ENCODE assay signal across 9 cellular contexts in genomic region chr20:9215539-9215938, GRCh38.
DNase-seq lines count a peak whose midpoint lies in the region; ATAC-seq, FAIRE-seq and TF ChIP-seq lines count a peak whose summit lies in the region.
"Had no signal": no experiment of that assay in that cellular context is flagged by ENCODE, and none has a peak within 500 bp of the region (broad histone marks: within the 10 kb centered on the region; RNA-seq: fewer than 3 reads in every experiment).

No MANE protein-coding gene starts in this region.

- in situ Hi-C loops in HepG2 (cut with HindIII; ENCODE audit: extremely low pct_ligation_motif_present, low pct_unique_long_range_greater_than_20kb) = no loop called here

- TF ChIP-seq POLR2A in HepG2 (IDR thresholded peaks at IDR 0.05; ENCODE audit: insufficient read depth in 1 of 2, low read depth in 2 of 2, low read length in 2 of 2) = no peak

- H3K4me3 ChIP-seq in WERI-Rb-1 (ENCODE audit: low read depth, low read length) (no peak overlapping the region), HepG2 (replicated peaks in 1 of 3; ENCODE audit: insufficient read depth in 1 of 3, low read depth in 2 of 3, low read length in 3 of 3) (no peak overlapping the region)

- TF ChIP-seq EP300 in HepG2 (IDR thresholded peaks at IDR 0.05; ENCODE audit: low read depth in 2 of 2, low read length in 2 of 2) (no peak), HepG2 (CRISPR knock-in tag; IDR thresholded peaks at IDR 0.05; ENCODE audit: borderline replicate concordance) (no peak)

- FAIRE-seq in D721Med (lab: Jason Lieb, UNC) (no peak), HepG2 (lab: Jason Lieb, UNC) (no peak)

- H4K20me1 ChIP-seq in HepG2 (ENCODE audit: insufficient read depth, low read length) = no peaks in the 10 kb centered on the region

- WGBS in HepG2 (ENCODE audit: low lambda C conversion rate) = 5% methylated on average over 2 of the region's 2 CpGs

- H3K27ac ChIP-seq in WERI-Rb-1 (no peak overlapping the region), HepG2 (ENCODE audit: extremely low read length, insufficient read depth, low read length) (no peak overlapping the region)

- CTCF ChIA-PET in HepG2 (lab: Yijun Ruan, JAX; ENCODE audit: low intra/inter-chr PET ratio, low total read pairs) = interaction anchor here (0.9 to 1.3 kb wide), 5 partner anchors 107 to 425 kb away, joined by 3 to 14 read pairs (median 3); no protein-coding TSS in a partner anchor

- no peaks in the 10 kb centered on the region for H3K36me3 ChIP-seq in WERI-Rb-1
- no peaks in the 10 kb centered on the region for H3K36me3 ChIP-seq in HepG2 (replicated peaks in 1 of 2; ENCODE audit: control insufficient read depth in 1 of 2, insufficient read depth in 2 of 2, low read length in 2 of 2)

- H3K9me3 ChIP-seq in WERI-Rb-1 (ENCODE audit: severe bottlenecking) (no peaks in the 10 kb centered on the region), HepG2 (ENCODE audit: low read length) (no peaks in the 10 kb centered on the region)

- TF ChIP-seq CTCF in D721Med (IDR thresholded peaks at IDR 0.05; ENCODE audit: insufficient read depth, missing control alignments) (peak; percentile 33), WERI-Rb-1 (IDR thresholded peaks at IDR 0.05; ENCODE audit: low read depth, low read length) (peak; percentile 24; the same call in 1 of the 2 replicates), HepG2 (CRISPR knock-in tag; IDR thresholded peaks at IDR 0.05) (peak; percentile 47)

- H3K9ac ChIP-seq in HepG2 (ENCODE audit: insufficient read depth, low read depth, low read length) = no peak overlapping the region

- DNase-seq in D721Med (ENCODE audit: insufficient read length, low spot score) (no peak), HuH-7.5 (ENCODE audit: low spot score) (peak; percentile 19), WERI-Rb-1 (no peak), HepG2 (ENCODE audit: low spot score) (peak; percentile 41), T-helper 1 cell (no peak), NCI-H1694 treated with DMSO at 0.1 percent for 48 hours (lab: John Stamatoyannopoulos, UW) (no peak)
- no peak for DNase-seq in activated effector memory CD4-positive, alpha-beta T cell treated with anti-CD3 and anti-CD28 coated beads, Interleukin-2, amount 50 U/mL, for 16 hours
- DNase-seq: retina had no signal

- BruUV-seq in HepG2 (replicated peaks; lab: Mats Ljungman, UMichigan) = no TSS peak

- no peaks in the 10 kb centered on the region for H3K79me2 ChIP-seq in HepG2 (ENCODE audit: insufficient read depth, low read length)

- H3K27me3 ChIP-seq in WERI-Rb-1 (ENCODE audit: insufficient read depth, low read depth, severe bottlenecking) (no peaks in the 10 kb centered on the region), HepG2 (ENCODE audit: control insufficient read depth in 1 of 2, insufficient read depth in 2 of 2, low read length in 2 of 2) (peaks cover 0 to 14% of the 10 kb centered on the region in 2 experiments; a peak in 2 of 5 replicates)

- ATAC-seq in HepG2 (peak; percentile 78), GM19455 (IDR thresholded peaks at IDR 0.05; ENCODE audit: unreplicated experiment) (no peak)

- H3K4me2 ChIP-seq in HepG2 (ENCODE audit: low read depth, low read length) = no peak overlapping the region

- no peak overlapping the region for H2AFZ ChIP-seq in HepG2 (ENCODE audit: low read length)

- TF ChIP-seq RAD21 in HepG2 (CRISPR knock-in tag; IDR thresholded peaks at IDR 0.05) = peak; percentile 35; the same call in 1 of the 2 replicates

- POLR2A ChIA-PET in HepG2 (lab: Yijun Ruan, JAX) = no interaction called here

- intact Hi-C loops in HepG2 (cut with micrococcal nuclease; ENCODE audit: unreplicated experiment) = loop anchor here (1.0 to 10.0 kb wide), 4 partner anchors 109 to 425 kb away; no protein-coding TSS in a partner anchor

- no peaks in the 10 kb centered on the region for H3K4me1 ChIP-seq in HepG2 (ENCODE audit: insufficient read depth, low read length)

TF ChIP-seq in HepG2, 621 proteins besides CTCF, POLR2A, EP300 and RAD21:
- TF ChIP-seq DNMT1 (CRISPR knock-in tag; IDR thresholded peaks at IDR 0.05) (no peak), ZSCAN22 (CRISPR knock-in tag; IDR thresholded peaks at IDR 0.05) (no peak), CC2D1A (CRISPR knock-in tag; IDR thresholded peaks at IDR 0.05) (no peak), SMC3 (IDR thresholded peaks at IDR 0.05; ENCODE audit: low read length) (peak; percentile 57), SETDB1 (CRISPR knock-in tag; IDR thresholded peaks at IDR 0.05; ENCODE audit: borderline replicate concordance) (no peak), TEAD2 (CRISPR knock-in tag; IDR thresholded peaks at IDR 0.05) (no peak), STAG1 (CRISPR knock-in tag; IDR thresholded peaks at IDR 0.05) (peak; percentile 65), ZNF446 (CRISPR knock-in tag; IDR thresholded peaks at IDR 0.05) (no peak), ZFP82 (CRISPR knock-in tag; IDR thresholded peaks at IDR 0.05; ENCODE audit: borderline replicate concordance) (no peak)
- TF ChIP-seq, protein P1, sequence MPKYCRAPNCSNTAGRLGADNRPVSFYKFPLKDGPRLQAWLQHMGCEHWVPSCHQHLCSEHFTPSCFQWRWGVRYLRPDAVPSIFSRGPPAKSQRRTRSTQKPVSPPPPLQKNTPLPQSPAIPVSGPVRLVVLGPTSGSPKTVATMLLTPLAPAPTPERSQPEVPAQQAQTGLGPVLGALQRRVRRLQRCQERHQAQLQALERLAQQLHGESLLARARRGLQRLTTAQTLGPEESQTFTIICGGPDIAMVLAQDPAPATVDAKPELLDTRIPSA (CRISPR knock-in tag; IDR thresholded peaks at IDR 0.05; ENCODE audit: borderline replicate concordance) = no peak
- TF ChIP-seq, protein P2, sequence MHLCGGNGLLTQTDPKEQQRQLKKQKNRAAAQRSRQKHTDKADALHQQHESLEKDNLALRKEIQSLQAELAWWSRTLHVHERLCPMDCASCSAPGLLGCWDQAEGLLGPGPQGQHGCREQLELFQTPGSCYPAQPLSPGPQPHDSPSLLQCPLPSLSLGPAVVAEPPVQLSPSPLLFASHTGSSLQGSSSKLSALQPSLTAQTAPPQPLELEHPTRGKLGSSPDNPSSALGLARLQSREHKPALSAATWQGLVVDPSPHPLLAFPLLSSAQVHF (CRISPR knock-in tag; IDR thresholded peaks at IDR 0.05) = no peak

Comparison
In these comparisons a context has a peak if more than half of its experiments do, and no peak if none do; other contexts are left out.
1. DNase-seq: peak in HuH-7.5 (single experiment) and HepG2 (single experiment); none in D721Med (single experiment), WERI-Rb-1 (single experiment), T-helper 1 cell (0 of 5), activated effector memory CD4-positive, alpha-beta T cell treated with anti-CD3 and anti-CD28 coated beads, Interleukin-2, amount 50 U/mL, for 16 hours (single experiment) and NCI-H1694 treated with DMSO at 0.1 percent for 48 hours (single experiment).
2. Peak in every context shown above with its lines, with median percentiles within 50 percentile points of each other: CTCF ChIP-seq.